In the genomic region with DNA sequence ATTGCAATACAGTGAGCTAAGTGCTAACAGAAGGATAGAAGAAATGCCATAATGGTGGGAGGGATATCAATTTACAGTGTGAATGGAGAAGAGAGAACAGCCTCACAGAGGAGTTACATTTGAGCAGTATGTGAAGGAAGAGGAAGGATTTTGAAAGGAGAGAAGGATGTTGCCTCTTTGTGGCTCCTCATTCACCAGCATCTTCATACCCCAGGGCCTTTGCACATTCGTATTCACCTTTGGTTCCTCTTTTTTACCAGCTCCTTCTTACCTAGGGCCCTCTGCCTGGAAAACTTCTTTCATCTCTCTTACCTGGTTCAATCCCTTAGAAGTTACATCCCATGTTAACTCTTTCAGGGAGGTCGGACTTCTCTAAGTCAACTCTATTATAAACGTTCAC, we compare ENCODE assay signal across 15 cellular contexts.
"Had no signal": no experiment of that assay in that cellular context is flagged by ENCODE, and none has a peak within 500 bp of the region (broad histone marks: within the 10 kb centered on the region; RNA-seq: fewer than 3 reads in every experiment).

No MANE protein-coding gene starts in this region.

- H3K4me1 Mint-ChIP-seq: stimulated activated memory B cell treated with anti-CD40 and anti-IgM and Interleukin-4, amounts not matched to agents 10 μg/mL and 1 μg/mL and 100 μg/mL, for 72 hours had no signal

- DNase-seq: activated effector memory CD4-positive, alpha-beta T cell treated with anti-CD3 and anti-CD28 coated beads, Interleukin-2, amount 50 U/mL, for 16 hours; activated naive CD8-positive, alpha-beta T cell treated with anti-CD3 and anti-CD28 coated beads for 36 hours; activated T-cell treated with anti-CD3 and anti-CD28 coated beads, Interleukin-2, amount 50 U/mL, for 1 hour; foreskin fibroblast; left cardiac atrium; naive thymus-derived CD8-positive, alpha-beta T cell; nucleus accumbens; spleen; stimulated activated CD4-positive, alpha-beta T cell treated with anti-CD3 and anti-CD28 coated beads, Interleukin-1b, Interleukin-23, amount 100 ng/mL, for 48 hours; T-helper 1 cell had no signal

- H3K36me3 Mint-ChIP-seq: activated naive CD8-positive, alpha-beta T cell treated with anti-CD3 and anti-CD28 coated beads for 36 hours; naive thymus-derived CD8-positive, alpha-beta T cell; stimulated activated memory B cell treated with anti-CD40 and anti-IgM and Interleukin-4, amounts not matched to agents 10 μg/mL and 1 μg/mL and 100 μg/mL, for 72 hours had no signal

- H3K27me3 Mint-ChIP-seq: activated naive CD8-positive, alpha-beta T cell treated with anti-CD3 and anti-CD28 coated beads for 36 hours; stimulated activated memory B cell treated with anti-CD40 and anti-IgM and Interleukin-4, amounts not matched to agents 10 μg/mL and 1 μg/mL and 100 μg/mL, for 72 hours had no signal

- H3K4me3 Mint-ChIP-seq: activated naive CD8-positive, alpha-beta T cell treated with anti-CD3 and anti-CD28 coated beads for 36 hours; naive thymus-derived CD8-positive, alpha-beta T cell; stimulated activated memory B cell treated with anti-CD40 and anti-IgM and Interleukin-4, amounts not matched to agents 10 μg/mL and 1 μg/mL and 100 μg/mL, for 72 hours had no signal

- H3K27me3 ChIP-seq: breast epithelium, esophagus muscularis mucosa, spleen, tibial nerve had no signal

- H3K27ac ChIP-seq: spleen, tibial nerve had no signal

- H3K36me3 ChIP-seq: breast epithelium, esophagus muscularis mucosa, spleen, tibial nerve had no signal

- H3K9me3 Mint-ChIP-seq: activated naive CD8-positive, alpha-beta T cell treated with anti-CD3 and anti-CD28 coated beads for 36 hours had no signal

- H3K4me3 ChIP-seq: esophagus muscularis mucosa, mucosa of descending colon, spleen, tibial nerve had no signal

- H3K27ac Mint-ChIP-seq: activated naive CD8-positive, alpha-beta T cell treated with anti-CD3 and anti-CD28 coated beads for 36 hours; naive thymus-derived CD8-positive, alpha-beta T cell; stimulated activated memory B cell treated with anti-CD40 and anti-IgM and Interleukin-4, amounts not matched to agents 10 μg/mL and 1 μg/mL and 100 μg/mL, for 72 hours had no signal

- H3K9me3 ChIP-seq: breast epithelium, esophagus muscularis mucosa, mucosa of descending colon, spleen, tibial nerve had no signal
